In the genomic region with DNA sequence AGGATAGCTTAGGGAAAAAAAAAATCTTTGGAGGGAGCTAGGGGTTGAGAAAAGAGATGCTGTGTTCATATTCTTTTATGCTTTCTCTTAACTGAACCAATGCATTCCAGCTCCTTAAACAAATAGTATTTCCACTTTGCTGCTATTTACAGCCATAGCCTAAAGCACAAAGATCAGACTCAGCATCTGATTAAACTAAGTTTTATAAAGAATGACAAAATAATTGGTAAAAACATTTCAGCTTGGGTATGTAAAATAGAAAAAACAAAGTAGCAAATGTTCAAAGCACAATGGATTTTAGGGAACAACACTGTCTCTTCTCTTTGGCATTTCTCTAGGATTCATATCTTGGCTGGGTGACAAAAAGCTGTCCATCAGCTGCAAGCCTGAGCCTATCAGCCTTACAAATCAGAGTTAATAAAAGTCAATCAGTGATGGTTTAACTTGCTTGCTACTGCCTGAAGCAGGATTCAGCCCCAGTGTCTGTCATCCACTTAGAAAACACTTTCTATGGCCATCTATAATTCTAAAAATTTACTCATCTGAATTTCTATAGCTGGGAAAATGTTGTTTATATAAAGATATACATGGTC, we compare ENCODE assay signal across 13 cellular contexts.
"Had no signal": no experiment of that assay in that cellular context is flagged by ENCODE, and none has a peak within 500 bp of the region (broad histone marks: within the 10 kb centered on the region; RNA-seq: fewer than 3 reads in every experiment).

No MANE protein-coding gene starts in this region.

- ATAC-seq: gastroesophageal sphincter, right cardiac atrium had no signal

- H3K27ac ChIP-seq: coronary artery, epithelial cell of prostate, gastroesophageal sphincter, neural progenitor cell had no signal

- H3K36me3 Mint-ChIP-seq: neural progenitor cell had no signal

- DNase-seq: activated CD4-positive, alpha-beta T cell treated with anti-CD3 and anti-CD28 coated beads, Interleukin-2, amount 10 ng/mL, durations not matched to agents 7 days and 5 days; activated CD4-positive, CD25-positive, alpha-beta regulatory T cell; activated CD8-positive, alpha-beta memory T cell treated with anti-CD3 and anti-CD28 coated beads for 24 hours; activated naive CD4-positive, alpha-beta T cell treated with anti-CD3 and anti-CD28 coated beads, Interleukin-2, amount 50 U/mL, for 16 hours; activated T-cell treated with anti-CD3 and anti-CD28 coated beads, Interleukin-2, amount 50 U/mL, for 1 hour; central memory CD4-positive, alpha-beta T cell; effector CD8-positive, alpha-beta T cell; right cardiac atrium; small intestine had no signal

- H3K27ac Mint-ChIP-seq: activated CD4-positive, alpha-beta T cell treated with anti-CD3 and anti-CD28 coated beads, Interleukin-2, amount 10 ng/mL, durations not matched to agents 7 days and 5 days; neural progenitor cell had no signal

- H3K9me3 ChIP-seq: gastroesophageal sphincter had no signal

- H3K4me1 Mint-ChIP-seq: activated CD4-positive, alpha-beta T cell treated with anti-CD3 and anti-CD28 coated beads, Interleukin-2, amount 10 ng/mL, durations not matched to agents 7 days and 5 days; neural progenitor cell had no signal

- H3K27me3 ChIP-seq: gastroesophageal sphincter, neural progenitor cell had no signal

- H3K36me3 ChIP-seq: gastroesophageal sphincter, neural progenitor cell had no signal

- H3K4me3 Mint-ChIP-seq: activated CD4-positive, alpha-beta T cell treated with anti-CD3 and anti-CD28 coated beads, Interleukin-2, amount 10 ng/mL, durations not matched to agents 7 days and 5 days; neural progenitor cell had no signal

- H3K4me1 ChIP-seq: gastroesophageal sphincter, neural progenitor cell had no signal

- H3K27me3 Mint-ChIP-seq: activated CD4-positive, alpha-beta T cell treated with anti-CD3 and anti-CD28 coated beads, Interleukin-2, amount 10 ng/mL, durations not matched to agents 7 days and 5 days had no signal

- H3K4me3 ChIP-seq: coronary artery, gastroesophageal sphincter, neural progenitor cell had no signal

- H3K9me3 Mint-ChIP-seq: neural progenitor cell had no signal
